ENCODE assay signal across 2 cellular contexts in genomic region chr6:144052488-144052887, GRCh38.
TF ChIP-seq lines count a peak whose summit lies in the region.

No MANE protein-coding gene starts in this region.

TF ChIP-seq in GM12891, 5 proteins besides CTCF, POLR2A, EP300 and RAD21 (continued from another document):
- TF ChIP-seq SPI1 (IDR thresholded peaks at IDR 0.05; ENCODE audit: low read depth, low read length) (no peak), POLR2AphosphoS5 (IDR thresholded peaks at IDR 0.05; ENCODE audit: low read depth, low read length) (no peak)

TF ChIP-seq in K562, 482 proteins besides CTCF, POLR2A, EP300 and RAD21 (continued from another document):
- no peak for TF ChIP-seq ZNF707 (CRISPR knock-in tag; conservative IDR thresholded peaks at IDR 0.05)
- peak; percentile 90 for TF ChIP-seq MAFG (tag; conservative IDR thresholded peaks at IDR 0.05)
- TF ChIP-seq CBX2 (IDR thresholded peaks at IDR 0.05; ENCODE audit: insufficient read depth, low read length, poor library complexity, severe bottlenecking): no peak
- peak; percentile 89 for TF ChIP-seq C11orf30 (IDR thresholded peaks at IDR 0.05; ENCODE audit: low read depth)
- no peak for TF ChIP-seq ZNF766 (CRISPR knock-in tag; conservative IDR thresholded peaks at IDR 0.05)
- TF ChIP-seq ZBTB26 (CRISPR knock-in tag; IDR thresholded peaks at IDR 0.05): no peak
- no peak for TF ChIP-seq ZBTB2 (IDR thresholded peaks at IDR 0.05)
- no peak for TF ChIP-seq STAT6 (CRISPR knock-in tag; IDR thresholded peaks at IDR 0.05)
